23 cellular contexts compared by ENCODE assay signal in the genomic region with DNA sequence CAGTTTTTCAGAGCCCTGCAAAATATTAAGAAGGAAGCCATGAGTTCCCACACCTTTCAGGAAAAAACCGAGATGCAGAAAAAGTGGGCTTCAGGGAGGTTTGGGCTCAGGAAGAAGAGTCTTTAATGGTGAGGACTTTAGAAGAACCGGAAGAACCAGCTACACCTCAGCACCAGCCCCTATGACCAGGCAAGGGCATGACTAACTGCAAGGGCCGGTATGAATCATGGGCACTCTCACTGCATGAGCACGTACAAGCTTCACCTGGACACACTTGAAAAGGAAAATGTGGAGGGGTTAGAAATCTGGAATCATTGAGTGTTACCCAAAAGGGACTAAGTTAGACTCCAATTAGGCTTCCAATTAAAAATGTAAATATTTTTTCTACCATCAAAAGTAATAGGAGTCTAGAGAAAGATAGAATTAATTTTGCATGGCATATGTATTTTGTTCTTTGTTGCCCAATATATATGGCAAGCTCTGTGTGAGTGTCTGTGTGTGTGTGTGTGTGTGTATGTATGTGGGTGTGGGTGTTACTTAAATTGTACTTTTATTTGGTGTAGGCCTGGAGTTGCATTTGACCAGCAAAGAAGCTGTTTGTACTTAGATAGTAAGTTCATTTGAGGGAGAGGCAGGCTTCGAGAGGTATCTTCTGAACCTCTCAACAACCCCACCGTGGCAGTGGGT.
A peak's percentile ranks its signal among the peaks of the same experiment; 100 is the strongest.
DNase-seq lines count a peak whose midpoint lies in the region; ATAC-seq, FAIRE-seq and TF ChIP-seq lines count a peak whose summit lies in the region.
"Had no signal": no experiment of that assay in that cellular context is flagged by ENCODE, and none has a peak within 500 bp of the region (broad histone marks: within the 10 kb centered on the region; RNA-seq: fewer than 3 reads in every experiment).

No MANE protein-coding gene starts in this region.

- intact Hi-C loops in activated CD4-positive, alpha-beta T cell treated with anti-CD3 and anti-CD28 coated beads for 36 hours (cut with DNase I, micrococcal nuclease) = no loop called here
- intact Hi-C loops in kidney (cut with DNase I) = no loop called here

- TF ChIP-seq CTCF in kidney (IDR thresholded peaks at IDR 0.05; ENCODE audit: borderline replicate concordance, extremely low read depth, insufficient read depth) = no peak

- H3K4me1 ChIP-seq in kidney (ENCODE audit: control insufficient read depth in 1 of 2, insufficient read depth in 1 of 2, low read depth in 1 of 2, low read length in 2 of 2) = no peaks in the 10 kb centered on the region
- H3K4me1 ChIP-seq: prostate gland, spleen had no signal

- H3K27ac Mint-ChIP-seq in activated CD4-positive, alpha-beta T cell treated with anti-CD3 and anti-CD28 coated beads for 36 hours = no peak overlapping the region
- no peak overlapping the region for H3K27ac Mint-ChIP-seq in T-helper 17 cell
- H3K27ac Mint-ChIP-seq: activated CD4-positive, alpha-beta T cell treated with anti-CD3 and anti-CD28 coated beads, Interleukin-2, amount 10 ng/mL, durations not matched to agents 24 days and 14 days; mesothelial cell of epicardium had no signal

- no peaks in the 10 kb centered on the region for H3K36me3 Mint-ChIP-seq in activated CD4-positive, alpha-beta T cell treated with anti-CD3 and anti-CD28 coated beads for 36 hours (ENCODE audit: low read depth)
- no peaks in the 10 kb centered on the region for H3K36me3 Mint-ChIP-seq in T-helper 17 cell (ENCODE audit: low read depth)
- H3K36me3 Mint-ChIP-seq: mesothelial cell of epicardium had no signal

- ATAC-seq in activated CD4-positive, alpha-beta T cell treated with anti-CD3 and anti-CD28 coated beads for 36 hours = peak; percentile 33
- ATAC-seq in esophagus mucosa = peak; percentile 100
- ATAC-seq in T-helper 17 cell = no peak
- ATAC-seq: left colon had no signal

- peaks cover 8% of the 10 kb centered on the region for H3K27me3 Mint-ChIP-seq in activated CD4-positive, alpha-beta T cell treated with anti-CD3 and anti-CD28 coated beads for 36 hours
- H3K27me3 Mint-ChIP-seq in T-helper 17 cell = peaks cover 41% of the 10 kb centered on the region

- no peaks in the 10 kb centered on the region for H3K9me3 ChIP-seq in kidney (ENCODE audit: control insufficient read depth in 1 of 2, low read length in 2 of 2)
- no peaks in the 10 kb centered on the region for H3K9me3 ChIP-seq in T-helper 17 cell (ENCODE audit: control insufficient read depth, low read length, poor library complexity, severe bottlenecking)
- H3K9me3 ChIP-seq: prostate gland, spleen had no signal

- no peaks in the 10 kb centered on the region for H3K4me1 Mint-ChIP-seq in activated CD4-positive, alpha-beta T cell treated with anti-CD3 and anti-CD28 coated beads for 36 hours
- H3K4me1 Mint-ChIP-seq in T-helper 17 cell = peaks cover 3% of the 10 kb centered on the region
- H3K4me1 Mint-ChIP-seq: activated CD4-positive, alpha-beta T cell treated with anti-CD3 and anti-CD28 coated beads, Interleukin-2, amount 10 ng/mL, durations not matched to agents 24 days and 14 days; mesothelial cell of epicardium had no signal

- POLR2A ChIA-PET in activated CD4-positive, alpha-beta T cell treated with anti-CD3 and anti-CD28 coated beads for 36 hours (lab: Charles Lee) = no interaction called here

- no peak overlapping the region for H3K27ac ChIP-seq in kidney (ENCODE audit: low read depth in 2 of 2, low read length in 2 of 2)
- H3K27ac ChIP-seq: BLaER1, prostate gland, spleen had no signal

- no peaks in the 10 kb centered on the region for H3K9me3 Mint-ChIP-seq in activated CD4-positive, alpha-beta T cell treated with anti-CD3 and anti-CD28 coated beads for 36 hours (ENCODE audit: low read depth)
- H3K9me3 Mint-ChIP-seq: activated CD4-positive, alpha-beta T cell treated with anti-CD3 and anti-CD28 coated beads, Interleukin-2, amount 10 ng/mL, durations not matched to agents 24 days and 14 days had no signal

- CTCF ChIA-PET in activated CD4-positive, alpha-beta T cell treated with anti-CD3 and anti-CD28 coated beads for 36 hours (lab: Charles Lee) = interaction anchor here (0.5 to 1.3 kb wide), 2 partner anchors 8 to 1853 kb away, joined by 3 to 4 read pairs; no protein-coding TSS in a partner anchor

- no peak overlapping the region for H3K4me3 Mint-ChIP-seq in activated CD4-positive, alpha-beta T cell treated with anti-CD3 and anti-CD28 coated beads for 36 hours
- no peak overlapping the region for H3K4me3 Mint-ChIP-seq in T-helper 17 cell
- H3K4me3 Mint-ChIP-seq: activated CD4-positive, alpha-beta T cell treated with anti-CD3 and anti-CD28 coated beads, Interleukin-2, amount 10 ng/mL, durations not matched to agents 24 days and 14 days; mesothelial cell of epicardium had no signal

- no peak overlapping the region for H3K9ac ChIP-seq in kidney (ENCODE audit: low read length in 2 of 2)
- H3K9ac ChIP-seq: BLaER1 had no signal

- DNase-seq in activated CD4-positive, alpha-beta T cell treated with anti-CD3 and anti-CD28 coated beads for 36 hours = no peak
- no peak for DNase-seq in activated CD4-positive, alpha-beta T cell treated with anti-CD3 and anti-CD28 coated beads, Interleukin-2, amount 50 U/mL, for 4 hours
- DNase-seq in RCC 7860 (ENCODE audit: low spot score) = peak; percentile 67
- DNase-seq in urothelium cell line (ENCODE audit: low spot score) = peak; percentile 72
- DNase-seq in SW 1271 (lab: John Stamatoyannopoulos, UW) = no peak
- no peak for DNase-seq in kidney
- DNase-seq in T-helper 17 cell = no peak
- DNase-seq: activated CD4-positive, alpha-beta T cell treated with anti-CD3 and anti-CD28 coated beads, Interleukin-2, amount 10 ng/mL, durations not matched to agents 24 days and 14 days; activated CD8-positive, alpha-beta memory T cell treated with anti-CD3 and anti-CD28 coated beads, Interleukin-2, amount 50 U/mL, for 48 hours; activated gamma-delta T cell; anterior cingulate cortex; effector memory CD4-positive, alpha-beta T cell; hippocampal formation; left colon; NCI-H1105; NCI-H69; OCI-M1; spleen had no signal

- FAIRE-seq in RCC 7860 (lab: Jason Lieb, UNC) = peak; percentile 50
- FAIRE-seq in urothelium cell line (lab: Jason Lieb, UNC) = no peak
- FAIRE-seq in kidney (lab: Jason Lieb, UNC) = no peak
- FAIRE-seq: A204.1 had no signal

- no peaks in the 10 kb centered on the region for H3K36me3 ChIP-seq in kidney (ENCODE audit: control insufficient read depth in 1 of 2, insufficient read depth in 2 of 2, low read length in 2 of 2)
- H3K36me3 ChIP-seq: BLaER1, prostate gland, spleen had no signal

- no peak overlapping the region for H3K4me3 ChIP-seq in kidney (ENCODE audit: low read length in 2 of 2)
- H3K4me3 ChIP-seq: BLaER1, prostate gland, spleen had no signal

Comparison
In these comparisons a context has a peak if more than half of its experiments do, and no peak if none do; other contexts are left out.
1. DNase-seq: peak in RCC 7860 (single experiment) and urothelium cell line (single experiment); none in activated CD4-positive, alpha-beta T cell treated with anti-CD3 and anti-CD28 coated beads for 36 hours (single experiment), activated CD4-positive, alpha-beta T cell treated with anti-CD3 and anti-CD28 coated beads, Interleukin-2, amount 50 U/mL, for 4 hours (0 of 2), SW 1271 (0 of 2), kidney (single experiment) and T-helper 17 cell (0 of 3).